In genomic region chr7:133602291-133602690, GRCh38 we compare ENCODE assay signal across 12 cellular contexts.
DNase-seq lines count a peak whose midpoint lies in the region; TF ChIP-seq lines count a peak whose summit lies in the region.
"Had no signal": no experiment of that assay in that cellular context is flagged by ENCODE, and none has a peak within 500 bp of the region (broad histone marks: within the 10 kb centered on the region; RNA-seq: fewer than 3 reads in every experiment).

No MANE protein-coding gene starts in this region.

- H3K79me2 ChIP-seq in H9 (ENCODE audit: insufficient read depth, low read length) = no peaks in the 10 kb centered on the region

- H4K8ac ChIP-seq in H9 (replicated peaks; ENCODE audit: insufficient read length, low read depth, low read length) = no peak overlapping the region

- H3K27ac ChIP-seq in H9 (ENCODE audit: insufficient read length, low read depth, low read length) = no peak overlapping the region
- H3K27ac ChIP-seq: skin epidermis had no signal

- no peaks in the 10 kb centered on the region for H3K23me2 ChIP-seq in H9 (ENCODE audit: insufficient read length, low read depth, low read length, poor library complexity, severe bottlenecking)

- no peaks in the 10 kb centered on the region for H3K27me3 Mint-ChIP-seq in H9 (ENCODE audit: low read depth)

- no peak overlapping the region for H3K4me2 ChIP-seq in H9 (ENCODE audit: insufficient read depth, insufficient read length, low read length)

- no peaks in the 10 kb centered on the region for H4K20me1 ChIP-seq in H9 (ENCODE audit: control insufficient read depth, insufficient read depth, insufficient read length)

- no peaks in the 10 kb centered on the region for H3K4me1 ChIP-seq in H9 (ENCODE audit: insufficient read depth, low read length)

- H3K9ac ChIP-seq in H9 (ENCODE audit: extremely low read depth, insufficient read length, low read length) = no peak overlapping the region

- CTCF ChIA-PET in HEK293T (lab: Yijun Ruan, JAX) = interaction anchor here (0.6 kb wide), 1 partner anchor 140 kb away, joined by 3 read pairs; no protein-coding TSS in a partner anchor

- H2BK20ac ChIP-seq in H9 (ENCODE audit: low read depth, low read length, poor library complexity, severe bottlenecking) = no peak overlapping the region

- no CpG with 5 or more reads among the region's 4 CpGs for WGBS in H9 (ENCODE audit: extremely low coverage, insufficient read length, low lambda C conversion rate)

- no peak overlapping the region for H3T11ph ChIP-seq in H9 (ENCODE audit: low read length)

- H3K4me1 Mint-ChIP-seq in H9 = peaks cover 4% of the 10 kb centered on the region in 2 experiments; a peak in 3 of 4 replicates

- H3K27ac Mint-ChIP-seq in H9 = peak overlapping the region in 2 of 3 experiments; percentile 17 to 21; a peak in 1 of 7 replicates

- H2AK5ac ChIP-seq in H9 (ENCODE audit: insufficient read length, low read length) = no peak overlapping the region

- H3K4me3 ChIP-seq in choroid plexus epithelial cell (ENCODE audit: low read depth, low read length) = no peak overlapping the region
- H3K4me3 ChIP-seq: skin epidermis had no signal

- no peaks in the 10 kb centered on the region for H3K79me1 ChIP-seq in H9 (ENCODE audit: insufficient read depth, low read depth, low read length, poor library complexity, severe bottlenecking)

- no peak overlapping the region for H2BK120ac ChIP-seq in H9 (ENCODE audit: low read depth, low read length, poor library complexity, severe bottlenecking)

- H3K56ac ChIP-seq in H9 (ENCODE audit: insufficient read length, low read depth, low read length) = no peak overlapping the region

- no peak overlapping the region for H3K18ac ChIP-seq in H9 (ENCODE audit: insufficient read length, low read depth, low read length)

- H2BK12ac ChIP-seq in H9 (ENCODE audit: insufficient read length, low read depth, low read length) = no peak overlapping the region

- no peak overlapping the region for H2AFZ ChIP-seq in H9 (ENCODE audit: low read length)

- H3K4me3 Mint-ChIP-seq in H9 = no peak overlapping the region

- H2BK5ac ChIP-seq in H9 (ENCODE audit: insufficient read length, low read length) = no peak overlapping the region

- POLR2A ChIA-PET in HEK293T (lab: Yijun Ruan, JAX) = no interaction called here

- H3K27me3 ChIP-seq in H9 (ENCODE audit: insufficient read depth, low read length) = no peaks in the 10 kb centered on the region

- H3K23ac ChIP-seq in H9 (ENCODE audit: insufficient read length, low read depth, low read length) = no peak overlapping the region

- no peak overlapping the region for H4K5ac ChIP-seq in H9 (ENCODE audit: insufficient read length, low read depth, low read length)

- no peak overlapping the region for H4K91ac ChIP-seq in H9 (ENCODE audit: insufficient read length, low read depth, low read length)

- no peak overlapping the region for H3K4ac ChIP-seq in H9 (ENCODE audit: low read depth, low read length)

- H2BK15ac ChIP-seq in H9 (ENCODE audit: low read depth, low read length) = no peak overlapping the region

- no peaks in the 10 kb centered on the region for H3K36me3 Mint-ChIP-seq in H9 (ENCODE audit: insufficient read depth in 1 of 3, low read depth in 3 of 3)

- no peaks in the 10 kb centered on the region for H3K9me3 ChIP-seq in H9 (ENCODE audit: control insufficient read depth, low read depth, low read length)

- no peaks in the 10 kb centered on the region for H3K9me3 Mint-ChIP-seq in H9

- H3K14ac ChIP-seq in H9 (ENCODE audit: insufficient read depth, low read length) = no peak overlapping the region

- no peak for TF ChIP-seq CTCF in H9 (conservative IDR thresholded peaks at IDR 0.05)
- TF ChIP-seq CTCF in choroid plexus epithelial cell (conservative IDR thresholded peaks at IDR 0.05; ENCODE audit: low read depth, low read length) = no peak

- DNase-seq in H9 = no peak
- DNase-seq in NCI-H226 = peak; percentile 7
- peak; percentile 75 for DNase-seq in choroid plexus epithelial cell (ENCODE audit: low read depth)
- DNase-seq in non-pigmented ciliary epithelial cell (ENCODE audit: low read depth) = peak; percentile 26
- no peak for DNase-seq in HEK293T (ENCODE audit: extremely low spot score)
- DNase-seq in GOT3 (lab: John Stamatoyannopoulos, UW) = no peak
- no peak for DNase-seq in glomerular visceral epithelial cell (ENCODE audit: extremely low spot score)
- no peak for DNase-seq in midbrain (lab: John Stamatoyannopoulos, UW)
- DNase-seq: head of caudate nucleus, NCI-H146, SHP77 treated with DMSO at 0.1 percent for 48 hours had no signal

TF ChIP-seq in HEK293T, 16 proteins besides CTCF, POLR2A, EP300 and RAD21:
- no peak for TF ChIP-seq FOXA1 (IDR thresholded peaks at IDR 0.05)

Comparison
In these comparisons a context has a peak if more than half of its experiments do, and no peak if none do; other contexts are left out.
1. DNase-seq: peak in NCI-H226 (single experiment), choroid plexus epithelial cell (single experiment) and non-pigmented ciliary epithelial cell (single experiment); none in H9 (single experiment), HEK293T (single experiment), GOT3 (single experiment), glomerular visceral epithelial cell (single experiment) and midbrain (single experiment).